Comparison of ENCODE assay signal across 8 cellular contexts in the genomic region with DNA sequence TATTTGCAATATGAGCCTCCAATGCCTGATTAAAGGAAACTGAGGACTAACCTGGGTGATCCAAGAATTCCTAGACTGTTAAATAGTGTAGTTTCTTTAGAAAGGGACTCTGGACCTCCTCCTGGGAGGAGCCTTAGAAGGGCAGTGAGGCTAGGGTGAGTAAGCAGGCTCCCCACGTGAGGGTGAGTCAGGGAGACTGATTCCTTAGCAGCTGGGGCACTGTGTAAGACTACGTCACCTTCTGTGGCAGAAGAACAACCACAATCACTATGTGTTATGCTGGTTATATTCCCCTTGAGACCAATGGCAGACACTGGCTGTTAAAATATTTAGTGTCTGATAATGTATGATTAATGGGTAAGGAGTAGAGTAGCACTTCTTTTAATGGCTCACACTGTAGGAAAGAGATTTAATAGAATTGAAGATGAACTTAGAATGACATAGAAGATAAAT. TPM values are rescaled to one million over a fixed set of nuclear protein-coding genes. Genes with fewer than 3 reads are reported as not detected.
DNase-seq lines count a peak whose midpoint lies in the region; ATAC-seq and TF ChIP-seq lines count a peak whose summit lies in the region.

No MANE protein-coding gene starts in this region.

- H3K27me3 ChIP-seq in breast epithelium: peaks cover 0 to 7% of the 10 kb centered on the region in 2 donors
- no peaks in the 10 kb centered on the region for H3K27me3 ChIP-seq in PC-9 (ENCODE audit: insufficient read depth, low read depth)

- H3K4me2 ChIP-seq in PC-9: peak overlapping the region; percentile 40

- H3K9me2 ChIP-seq in PC-9 (ENCODE audit: insufficient read depth): no peaks in the 10 kb centered on the region

- H3K36me3 Mint-ChIP-seq in MCF 10A (ENCODE audit: insufficient read depth, unreplicated experiment): no peaks in the 10 kb centered on the region

- intact Hi-C loops in MCF 10A (cut with micrococcal nuclease) (loop anchor here (1.0 to 5.0 kb wide), 2 partner anchors 11 to 32 kb away; no protein-coding TSS in a partner anchor), breast epithelium (cut with DNase I; ENCODE audit: low total_unique reads) (no loop called here), PC-9 (cut with micrococcal nuclease; ENCODE audit: unreplicated experiment) (loop anchor here (1.0 kb wide), 2 partner anchors 11 to 105 kb away; no protein-coding TSS in a partner anchor)

- no peaks in the 10 kb centered on the region for H3K9me3 Mint-ChIP-seq in MCF 10A (ENCODE audit: unreplicated experiment)

- no peak overlapping the region for H3K27ac ChIP-seq in breast epithelium
- peak overlapping the region; percentile 68 for H3K27ac ChIP-seq in PC-9

- no peak overlapping the region for H2AFZ ChIP-seq in PC-9

- H3K9me3 ChIP-seq in breast epithelium: no peaks in the 10 kb centered on the region
- H3K9me3 ChIP-seq in PC-9 (ENCODE audit: insufficient read depth, low read depth): no peaks in the 10 kb centered on the region

- H3K36me3 ChIP-seq in breast epithelium: no peaks in the 10 kb centered on the region
- H3K36me3 ChIP-seq in PC-9 (ENCODE audit: low read depth): no peaks in the 10 kb centered on the region

- POLR2A ChIA-PET in MCF 10A (lab: Yijun Ruan, JAX): interaction anchor here (0.6 to 8.7 kb wide), 14 partner anchors 9 to 104 kb away, joined by 3 to 156 read pairs (median 5); a partner anchor contains a TSS
- POLR2A ChIA-PET in PC-9 (lab: Charles Lee; ENCODE audit: unreplicated experiment): interaction anchor here (0.5 kb wide), 1 partner anchor 11 kb away, joined by 4 read pairs; no protein-coding TSS in a partner anchor

- ATAC-seq in HG02885 (IDR thresholded peaks at IDR 0.05; ENCODE audit: poor library complexity, unreplicated experiment) (peak; percentile 86), omental fat pad (ENCODE audit: low FRiP score) (peak; percentile 78), GM19467 (IDR thresholded peaks at IDR 0.05; ENCODE audit: unreplicated experiment) (no peak)

- peak overlapping the region; percentile 81 for H3K27ac Mint-ChIP-seq in MCF 10A (ENCODE audit: low read depth, unreplicated experiment)

- H3K4me3 ChIP-seq in breast epithelium (no peak overlapping the region), PC-9 (no peak overlapping the region), cardiac fibroblast (replicated peaks in 1 of 2; ENCODE audit: low read depth in 2 of 2, low read length in 2 of 2) (no peak overlapping the region)

- DNase-seq in MCF 10A (ENCODE audit: unreplicated experiment): peak; percentile 99
- DNase-seq in breast epithelium (ENCODE audit: low spot score in 2 of 2): no peak
- peak; percentile 85 to 87 for DNase-seq in PC-9
- peak; percentile 97 to 100 for DNase-seq in cardiac fibroblast (ENCODE audit: low read depth in 2 of 2)
- peak; percentile 48 for DNase-seq in omental fat pad (ENCODE audit: low spot score)
- DNase-seq in middle frontal gyrus (ENCODE audit: extremely low spot score, low spot score): no peak

- peaks cover 70% of the 10 kb centered on the region for H3K4me1 Mint-ChIP-seq in MCF 10A (ENCODE audit: insufficient read depth, unreplicated experiment)

- H3K79me2 ChIP-seq in PC-9 (ENCODE audit: low read depth): no peaks in the 10 kb centered on the region

- TF ChIP-seq CTCF in MCF 10A (IDR thresholded peaks at IDR 0.05; ENCODE audit: unreplicated experiment) (no peak), breast epithelium (IDR thresholded peaks at IDR 0.05) (no peak), PC-9 (conservative IDR thresholded peaks at IDR 0.05) (no peak), cardiac fibroblast (IDR thresholded peaks at IDR 0.05; ENCODE audit: low read depth, low read length) (no peak), omental fat pad (IDR thresholded peaks at IDR 0.05) (no peak)

- H3K4me1 ChIP-seq in breast epithelium (no peaks in the 10 kb centered on the region), PC-9 (replicated peaks; ENCODE audit: insufficient read depth) (peaks cover 20% of the 10 kb centered on the region)

- H3K27me3 Mint-ChIP-seq in MCF 10A (ENCODE audit: insufficient read depth, unreplicated experiment): no peaks in the 10 kb centered on the region

- CTCF ChIA-PET in MCF 10A (lab: Yijun Ruan, JAX): interaction anchor here (0.6 to 12.6 kb wide), 14 partner anchors 10 to 1689 kb away, joined by 3 to 201 read pairs (median 3); no protein-coding TSS in a partner anchor
- CTCF ChIA-PET in PC-9 (lab: Charles Lee): no interaction called here

- TF ChIP-seq POLR2A in breast epithelium (IDR thresholded peaks at IDR 0.05): no peak

- no peaks in the 10 kb centered on the region for H3F3A ChIP-seq in PC-9 (ENCODE audit: insufficient read depth, low read depth)

- no peaks in the 10 kb centered on the region for H4K20me1 ChIP-seq in PC-9 (ENCODE audit: insufficient read depth)

- H3K4me3 Mint-ChIP-seq in MCF 10A (ENCODE audit: unreplicated experiment): peak overlapping the region; percentile 0

- BruUV-seq in MCF 10A (replicated peaks; lab: Mats Ljungman, UMichigan) (no TSS peak), PC-9 (replicated peaks; lab: Mats Ljungman, UMichigan) (no TSS peak)

RNA-seq across cellular contexts. Expression of a gene that starts 53.3 kb away (rescaled TPM):
- 0.79 and 1.4 TPM in 2 replicates for total RNA-seq in MCF 10A (2022)
- total RNA-seq in breast epithelium: under 1 TPM in 1 of 3 donors, not detected in 2; 0.73 TPM
- 0.80 and 1.4 TPM in 2 replicates for total RNA-seq in PC-9 (2021)
- total RNA-seq in omental fat pad: not detected

RNA-seq across cellular contexts. Expression of a gene that starts 56.9 kb away (rescaled TPM):
- 20.4 and 23.8 TPM in 2 replicates for total RNA-seq in MCF 10A (2022)
- 10 to 100 TPM in 2 of 3 donors, 1 to 10 TPM in 1; 6.4 to 15.5 (median 11.1) TPM for total RNA-seq in breast epithelium
- 8.2 and 9.3 TPM in 2 replicates for total RNA-seq in PC-9 (2021)
- 10 to 100 TPM in 1 of 4 donors, 1 to 10 TPM in 3; 6.6 to 18.5 (median 9.2) TPM for total RNA-seq in omental fat pad

Comparison
In these comparisons a context has a peak if more than half of its experiments do, and no peak if none do; other contexts are left out.
1. DNase-seq: peak in MCF 10A (single experiment), PC-9 (2 of 2), cardiac fibroblast (2 of 2) and omental fat pad (single experiment); none in breast epithelium (0 of 2) and middle frontal gyrus (single experiment).